ENCODE assay signal across 18 cellular contexts in the genomic region with DNA sequence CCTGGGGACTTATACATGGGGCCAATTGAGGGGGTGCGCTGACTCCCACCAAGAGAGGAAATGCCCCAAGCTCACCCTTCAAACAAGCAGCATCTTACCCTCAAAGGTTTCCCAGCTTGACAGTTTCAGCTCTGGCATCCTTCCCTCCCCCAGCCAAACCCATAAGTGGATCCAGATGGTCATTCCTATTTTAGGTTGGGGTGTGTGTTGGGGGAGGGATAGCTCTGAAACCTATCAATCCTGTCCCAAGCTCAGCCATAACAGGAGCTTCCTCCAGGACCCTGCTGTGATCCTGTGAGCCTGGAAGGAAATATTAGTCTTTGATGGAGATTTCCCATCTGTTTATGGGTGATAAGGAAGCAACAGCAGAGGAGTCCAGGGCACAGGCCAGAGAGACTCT. TPM values are rescaled to one million over a fixed set of nuclear protein-coding genes. Genes with fewer than 3 reads are reported as not detected.
A peak's percentile ranks its signal among the peaks of the same experiment; 100 is the strongest.
DNase-seq lines count a peak whose midpoint lies in the region; ATAC-seq, FAIRE-seq and TF ChIP-seq lines count a peak whose summit lies in the region.
"Had no signal": no experiment of that assay in that cellular context is flagged by ENCODE, and none has a peak within 500 bp of the region (broad histone marks: within the 10 kb centered on the region; RNA-seq: fewer than 3 reads in every experiment).

No MANE protein-coding gene starts in this region.

- TF ChIP-seq CTCF in nephron (IDR thresholded peaks at IDR 0.05; ENCODE audit: unreplicated experiment in 3 of 3), result no peak

- DNase-seq in DMS 273 treated with DMSO at 0.1 percent for 48 hours (lab: John Stamatoyannopoulos, UW) (peak; percentile 97), NCI-H524 (lab: John Stamatoyannopoulos, UW) (peak; percentile 95 to 97), dedifferentiated amniotic fluid mesenchymal stem cell (ENCODE audit: extremely low spot score) (peak; percentile 26), DMS79 treated with DMSO at 0.1 percent for 48 hours (lab: John Stamatoyannopoulos, UW) (no peak), GM12891 (ENCODE audit: insufficient read length, low spot score) (no peak)
- no peak for DNase-seq in activated CD4-positive, alpha-beta T cell treated with anti-CD3 and anti-CD28 coated beads, Interleukin-2, amount 10 ng/mL, durations not matched to agents 7 days and 5 days
- DNase-seq: activated effector memory CD4-positive, alpha-beta T cell treated with anti-CD3 and anti-CD28 coated beads, Interleukin-2, amount 50 U/mL, for 16 hours; aorta; DMS153; left ventricle myocardium superior; NCI-H510A; Peyer's patch; SW 1271 had no signal

- POLR2A ChIA-PET in activated CD4-positive, alpha-beta T cell treated with anti-CD3 and anti-CD28 coated beads, Interleukin-2, amount 10 ng/mL, durations not matched to agents 7 days and 5 days (lab: Charles Lee), result no interaction called here

- H3K4me3 Mint-ChIP-seq in nephron, result peak overlapping the region; percentile 45 to 68 (median 67)
- H3K4me3 Mint-ChIP-seq in activated CD4-positive, alpha-beta T cell treated with anti-CD3 and anti-CD28 coated beads, Interleukin-2, amount 10 ng/mL, durations not matched to agents 7 days and 5 days, result no peak overlapping the region

- H3K27ac Mint-ChIP-seq in nephron, result peak overlapping the region; percentile 82 to 94 (median 94)
- H3K27ac Mint-ChIP-seq in activated CD4-positive, alpha-beta T cell treated with anti-CD3 and anti-CD28 coated beads, Interleukin-2, amount 10 ng/mL, durations not matched to agents 7 days and 5 days, result no peak overlapping the region

- FAIRE-seq in GM12891 (lab: Jason Lieb, UNC), result no peak

- CTCF ChIA-PET in activated CD4-positive, alpha-beta T cell treated with anti-CD3 and anti-CD28 coated beads, Interleukin-2, amount 10 ng/mL, durations not matched to agents 7 days and 5 days (lab: Charles Lee), result interaction anchor here (0.5 to 3.0 kb wide), 5 partner anchors 11 to 122 kb away, joined by 3 to 14 read pairs (median 6); no protein-coding TSS in a partner anchor

- TF ChIP-seq POLR2A in GM12891 (IDR thresholded peaks at IDR 0.05; ENCODE audit: low read depth, low read length), result no peak

- peaks cover 4% of the 10 kb centered on the region for H3K27me3 Mint-ChIP-seq in nephron (ENCODE audit: low read depth)
- peaks cover 3% of the 10 kb centered on the region for H3K27me3 Mint-ChIP-seq in activated CD4-positive, alpha-beta T cell treated with anti-CD3 and anti-CD28 coated beads, Interleukin-2, amount 10 ng/mL, durations not matched to agents 7 days and 5 days

- peaks cover 33% of the 10 kb centered on the region for H3K4me1 Mint-ChIP-seq in nephron
- H3K4me1 Mint-ChIP-seq in activated CD4-positive, alpha-beta T cell treated with anti-CD3 and anti-CD28 coated beads, Interleukin-2, amount 10 ng/mL, durations not matched to agents 7 days and 5 days, result peaks cover 17% of the 10 kb centered on the region

- H3K36me3 Mint-ChIP-seq in nephron (ENCODE audit: low read depth), result no peaks in the 10 kb centered on the region
- H3K36me3 Mint-ChIP-seq in activated CD4-positive, alpha-beta T cell treated with anti-CD3 and anti-CD28 coated beads, Interleukin-2, amount 10 ng/mL, durations not matched to agents 7 days and 5 days (ENCODE audit: low read depth), result peaks cover 7% of the 10 kb centered on the region

- H3K9me3 Mint-ChIP-seq in nephron, result no peaks in the 10 kb centered on the region
- H3K9me3 Mint-ChIP-seq in activated CD4-positive, alpha-beta T cell treated with anti-CD3 and anti-CD28 coated beads, Interleukin-2, amount 10 ng/mL, durations not matched to agents 7 days and 5 days, result no peaks in the 10 kb centered on the region

- no peak for ATAC-seq in GM21825 (IDR thresholded peaks at IDR 0.05; ENCODE audit: unreplicated experiment)
- ATAC-seq: left ventricle myocardium superior had no signal

TF ChIP-seq in GM12891, 5 proteins besides CTCF, POLR2A, EP300 and RAD21:
- TF ChIP-seq POU2F2 (IDR thresholded peaks at IDR 0.05; ENCODE audit: low read depth, low read length) (no peak), SPI1 (IDR thresholded peaks at IDR 0.05; ENCODE audit: low read depth, low read length) (no peak), TAF1 (IDR thresholded peaks at IDR 0.05; ENCODE audit: low read depth, low read length) (no peak), PAX5 (IDR thresholded peaks at IDR 0.05; ENCODE audit: insufficient read depth, low read length, severe bottlenecking) (no peak), POLR2AphosphoS5 (IDR thresholded peaks at IDR 0.05; ENCODE audit: low read depth, low read length) (no peak)

RNA-seq across cellular contexts. Expression of a gene that starts 3.4 kb away (rescaled TPM):
- polyA plus RNA-seq in GM12891 (2012; ENCODE audit: low read depth, missing spikeins), result 24.0 TPM
- 10 to 100 TPM; 38.4 to 40.2 TPM for total RNA-seq in activated CD4-positive, alpha-beta T cell treated with anti-CD3 and anti-CD28 coated beads, Interleukin-2, amount 10 ng/mL, durations not matched to agents 7 days and 5 days

RNA-seq across cellular contexts. Expression of a gene that starts 23.2 kb away (rescaled TPM):
- polyA plus RNA-seq in GM12891 (2012; ENCODE audit: low read depth, missing spikeins), result 25.2 TPM
- 100 to 1,000 TPM in 1 of 2 experiments, 10 to 100 TPM in 1; 83.5 to 106 TPM for total RNA-seq in activated CD4-positive, alpha-beta T cell treated with anti-CD3 and anti-CD28 coated beads, Interleukin-2, amount 10 ng/mL, durations not matched to agents 7 days and 5 days
- polyA plus RNA-seq: neural cell had no signal

RNA-seq across cellular contexts. Expression of a gene that starts 48.2 kb away (rescaled TPM):
- 5.0 TPM for polyA plus RNA-seq in GM12891 (2012; ENCODE audit: low read depth, missing spikeins)
- 1 to 10 TPM; 6.4 to 7.6 TPM for total RNA-seq in activated CD4-positive, alpha-beta T cell treated with anti-CD3 and anti-CD28 coated beads, Interleukin-2, amount 10 ng/mL, durations not matched to agents 7 days and 5 days

RNA-seq across cellular contexts. Expression of a gene that starts 56.0 kb away (rescaled TPM):
- not detected for polyA plus RNA-seq in GM12891 (2012; ENCODE audit: low read depth, missing spikeins)
- not detected for total RNA-seq in activated CD4-positive, alpha-beta T cell treated with anti-CD3 and anti-CD28 coated beads, Interleukin-2, amount 10 ng/mL, durations not matched to agents 7 days and 5 days
- total RNA-seq: activated CD8-positive, alpha-beta memory T cell treated with anti-CD3 and anti-CD28 coated beads for 36 hours; dermis microvascular lymphatic vessel endothelial cell; Peyer's patch had no signal
- polyA plus RNA-seq: neural cell had no signal

Comparison
In these comparisons a context has a peak if more than half of its experiments do, and no peak if none do; other contexts are left out.
1. DNase-seq: peak in DMS 273 treated with DMSO at 0.1 percent for 48 hours (single experiment), NCI-H524 (2 of 2) and dedifferentiated amniotic fluid mesenchymal stem cell (single experiment); none in DMS79 treated with DMSO at 0.1 percent for 48 hours (single experiment), GM12891 (single experiment) and activated CD4-positive, alpha-beta T cell treated with anti-CD3 and anti-CD28 coated beads, Interleukin-2, amount 10 ng/mL, durations not matched to agents 7 days and 5 days (single experiment).